1 cellular context compared by ENCODE assay signal in genomic region chr2:70258532-70258875, GRCh38.
TF ChIP-seq lines count a peak whose summit lies in the region.

No MANE protein-coding gene starts in this region.

TF ChIP-seq in HepG2, 621 proteins besides CTCF, POLR2A, EP300 and RAD21 (continued from another document and continues in another):
- TF ChIP-seq ZNF407 (CRISPR knock-in tag; IDR thresholded peaks at IDR 0.05; ENCODE audit: not compliant biosample characterization) (peak; percentile 29), GABPA (IDR thresholded peaks at IDR 0.05; ENCODE audit: low read depth, low read length) (no peak), GABPA (CRISPR knock-in tag; IDR thresholded peaks at IDR 0.05; ENCODE audit: low read depth) (0 out of 2 replicates have a peak, but pooled peaks have one; percentile 12), NFKBIZ (CRISPR knock-in tag; IDR thresholded peaks at IDR 0.05) (0 out of 2 replicates have a peak, but pooled peaks have one; percentile 46), ZNF441 (CRISPR knock-in tag; IDR thresholded peaks at IDR 0.05; ENCODE audit: borderline replicate concordance) (no peak), ZNF33B (CRISPR knock-in tag; IDR thresholded peaks at IDR 0.05) (0 out of 2 replicates have a peak, but pooled peaks have one; percentile 19), NFIB (CRISPR knock-in tag; IDR thresholded peaks at IDR 0.05; ENCODE audit: borderline replicate concordance) (no peak), HMGXB4 (CRISPR knock-in tag; IDR thresholded peaks at IDR 0.05; ENCODE audit: borderline replicate concordance in 1 of 2, low read depth in 1 of 2) (peak in 1 of 2 experiments; percentile 70; a peak in 2 of 4 replicates), ZNF230 (CRISPR knock-in tag; IDR thresholded peaks at IDR 0.05) (0 out of 2 replicates have a peak, but pooled peaks have one; percentile 15), ZBTB7B (CRISPR knock-in tag; IDR thresholded peaks at IDR 0.05) (no peak), ZNF747 (CRISPR knock-in tag; IDR thresholded peaks at IDR 0.05; ENCODE audit: borderline replicate concordance) (no peak), ZNF44 (CRISPR knock-in tag; IDR thresholded peaks at IDR 0.05) (0 out of 2 replicates have a peak, but pooled peaks have one; percentile 33), SATB2 (CRISPR knock-in tag; IDR thresholded peaks at IDR 0.05) (no peak), ZNF274 (CRISPR knock-in tag; IDR thresholded peaks at IDR 0.05) (peak; percentile 67; the same call in 1 of the 2 replicates), CENPBD1 (CRISPR knock-in tag; IDR thresholded peaks at IDR 0.05; ENCODE audit: borderline replicate concordance, low read depth) (no peak), GFI1 (CRISPR knock-in tag; IDR thresholded peaks at IDR 0.05; ENCODE audit: borderline replicate concordance) (peak; percentile 78; the same call in 1 of the 2 replicates), THYN1 (CRISPR knock-in tag; IDR thresholded peaks at IDR 0.05; ENCODE audit: borderline replicate concordance, low read depth) (no peak), ZFP82 (CRISPR knock-in tag; IDR thresholded peaks at IDR 0.05; ENCODE audit: borderline replicate concordance) (no peak), HMG20B (CRISPR knock-in tag; conservative IDR thresholded peaks at IDR 0.05) (no peak), PCBP1 (IDR thresholded peaks at IDR 0.05; ENCODE audit: borderline replicate concordance, low read depth, low read length) (0 out of 2 replicates have a peak, but pooled peaks have one; percentile 20), ZMYM2 (CRISPR knock-in tag; IDR thresholded peaks at IDR 0.05) (0 out of 2 replicates have a peak, but pooled peaks have one; percentile 21), GMEB1 (CRISPR knock-in tag; IDR thresholded peaks at IDR 0.05; ENCODE audit: borderline replicate concordance) (no peak), CBX2 (IDR thresholded peaks at IDR 0.05; ENCODE audit: low read depth, low read length) (no peak), CBX2 (CRISPR knock-in tag; IDR thresholded peaks at IDR 0.05; ENCODE audit: low read depth) (no peak), ZNF232 (CRISPR knock-in tag; IDR thresholded peaks at IDR 0.05; ENCODE audit: borderline replicate concordance) (0 out of 2 replicates have a peak, but pooled peaks have one; percentile 1), IKZF1 (IDR thresholded peaks at IDR 0.05) (no peak), ZNF280B (CRISPR knock-in tag; IDR thresholded peaks at IDR 0.05; ENCODE audit: borderline replicate concordance) (peak; percentile 26; the same call in 1 of the 2 replicates), PATZ1 (CRISPR knock-in tag; IDR thresholded peaks at IDR 0.05) (no peak), SPEN (CRISPR knock-in tag; IDR thresholded peaks at IDR 0.05; ENCODE audit: low read depth) (no peak), CCDC6 (CRISPR knock-in tag; IDR thresholded peaks at IDR 0.05) (peak; percentile 18; the same call in 1 of the 2 replicates), HHEX (CRISPR knock-in tag; IDR thresholded peaks at IDR 0.05) (no peak), DMAP1 (CRISPR knock-in tag; IDR thresholded peaks at IDR 0.05) (0 out of 2 replicates have a peak, but pooled peaks have one; percentile 0), ZNF629 (CRISPR knock-in tag; conservative IDR thresholded peaks at IDR 0.05) (peak; percentile 8; the same call in 1 of the 2 replicates), KLF15 (CRISPR knock-in tag; IDR thresholded peaks at IDR 0.05; ENCODE audit: borderline replicate concordance) (no peak), FOXK2 (IDR thresholded peaks at IDR 0.05) (no peak), ONECUT2 (CRISPR knock-in tag; IDR thresholded peaks at IDR 0.05) (no peak), RNF219 (CRISPR knock-in tag; IDR thresholded peaks at IDR 0.05) (0 out of 2 replicates have a peak, but pooled peaks have one; percentile 44), ZNF343 (CRISPR knock-in tag; IDR thresholded peaks at IDR 0.05) (peak; percentile 74; the same call in 1 of the 2 replicates), MTA3 (CRISPR knock-in tag; IDR thresholded peaks at IDR 0.05) (no peak), UBTF (CRISPR knock-in tag; IDR thresholded peaks at IDR 0.05) (peak; percentile 60), ZNF891 (CRISPR knock-in tag; IDR thresholded peaks at IDR 0.05) (peak; percentile 86), ZNF138 (CRISPR knock-in tag; IDR thresholded peaks at IDR 0.05; ENCODE audit: low read depth) (no peak), ZNF296 (CRISPR knock-in tag; conservative IDR thresholded peaks at IDR 0.05) (0 out of 2 replicates have a peak, but pooled peaks have one; percentile 28)
